ENCODE assay signal across 9 cellular contexts in the genomic region with DNA sequence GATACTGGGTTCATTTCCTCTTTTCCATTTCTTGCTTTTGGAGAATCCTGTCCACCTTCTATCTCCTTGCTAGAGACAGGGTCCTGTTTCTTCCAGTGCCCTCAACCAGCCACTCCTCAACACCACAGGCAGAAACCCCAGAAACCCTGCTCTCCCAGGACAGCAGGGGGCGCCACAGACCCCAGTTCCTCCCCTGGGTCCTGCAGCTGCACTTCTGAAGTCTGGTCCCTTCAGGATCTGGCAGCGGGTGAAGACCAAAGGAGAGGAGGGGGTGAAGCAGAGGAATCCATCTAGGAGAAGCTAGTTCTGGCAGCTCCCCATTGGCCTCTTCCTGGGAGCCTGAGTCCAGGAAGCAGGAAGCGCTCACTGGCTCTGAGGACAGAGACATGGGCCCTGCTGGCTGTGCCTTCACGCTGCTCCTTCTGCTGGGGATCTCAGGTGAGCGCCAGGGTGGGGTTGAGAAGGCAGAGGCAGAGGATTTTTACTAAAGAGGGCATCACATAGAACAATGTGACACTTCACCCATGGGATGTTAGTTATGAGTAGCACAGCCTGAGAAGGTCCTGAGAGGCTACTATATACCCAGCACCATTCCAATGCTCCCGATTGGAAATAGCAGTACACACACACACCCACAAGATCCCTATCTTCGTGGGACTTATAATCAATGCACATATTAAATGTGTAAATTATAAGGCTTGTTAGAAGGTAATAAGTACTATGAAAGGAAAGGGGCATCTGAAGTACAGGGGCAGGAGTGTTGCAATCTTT. TPM values are rescaled to one million over a fixed set of nuclear protein-coding genes. Genes with fewer than 3 reads are reported as not detected.
DNase-seq lines count a peak whose midpoint lies in the region; ATAC-seq and TF ChIP-seq lines count a peak whose summit lies in the region.
"Had no signal": no experiment of that assay in that cellular context is flagged by ENCODE, and none has a peak within 500 bp of the region (broad histone marks: within the 10 kb centered on the region; RNA-seq: fewer than 3 reads in every experiment).

A gene with protein sequence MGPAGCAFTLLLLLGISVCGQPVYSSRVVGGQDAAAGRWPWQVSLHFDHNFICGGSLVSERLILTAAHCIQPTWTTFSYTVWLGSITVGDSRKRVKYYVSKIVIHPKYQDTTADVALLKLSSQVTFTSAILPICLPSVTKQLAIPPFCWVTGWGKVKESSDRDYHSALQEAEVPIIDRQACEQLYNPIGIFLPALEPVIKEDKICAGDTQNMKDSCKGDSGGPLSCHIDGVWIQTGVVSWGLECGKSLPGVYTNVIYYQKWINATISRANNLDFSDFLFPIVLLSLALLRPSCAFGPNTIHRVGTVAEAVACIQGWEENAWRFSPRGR (plus strand): TSS at position 375 of the 771 bp plus-strand sequence. CDS start 12 bp downstream, at position 387.

- DNase-seq in DMS79 treated with DMSO at 0.1 percent for 48 hours (lab: John Stamatoyannopoulos, UW) (peak; percentile 1), DMS79 (lab: John Stamatoyannopoulos, UW) (no peak), PC-9 (peak in 1 of 2 experiments; percentile 56), left ventricle myocardium superior (peak; percentile 81), sigmoid colon (peak; percentile 67), activated gamma-delta T cell treated with Interleukin-2 at 50 U/mL for 16 hours (no peak)
- peak; percentile 65 for DNase-seq in activated naive CD8-positive, alpha-beta T cell treated with anti-CD3 and anti-CD28 coated beads, Interleukin-2, amount 50 U/mL, for 24 hours

- H4K20me1 ChIP-seq in PC-9 (ENCODE audit: insufficient read depth) = peaks cover 7% of the 10 kb centered on the region; the same call in 1 of the 2 replicates

- TF ChIP-seq POLR2A in sigmoid colon (IDR thresholded peaks at IDR 0.05) = no peak

- CTCF ChIA-PET in PC-9 (lab: Charles Lee) = no interaction called here

- H3K4me3 Mint-ChIP-seq in activated naive CD8-positive, alpha-beta T cell treated with anti-CD3 and anti-CD28 coated beads, Interleukin-2, amount 50 U/mL, for 24 hours = no peak within 1 kb of the TSS

- no peaks in the 10 kb centered on the region for H3K9me2 ChIP-seq in PC-9 (ENCODE audit: insufficient read depth)

- no peak within 1 kb of the TSS for H3K27ac Mint-ChIP-seq in activated naive CD8-positive, alpha-beta T cell treated with anti-CD3 and anti-CD28 coated beads, Interleukin-2, amount 50 U/mL, for 24 hours

- no peaks in the 10 kb centered on the region for H3K36me3 Mint-ChIP-seq in activated naive CD8-positive, alpha-beta T cell treated with anti-CD3 and anti-CD28 coated beads, Interleukin-2, amount 50 U/mL, for 24 hours (ENCODE audit: low read depth)

- H3F3A ChIP-seq in PC-9 (ENCODE audit: insufficient read depth, low read depth) = no peaks in the 10 kb centered on the region

- intact Hi-C loops in PC-9 (cut with micrococcal nuclease; ENCODE audit: unreplicated experiment) (loop anchor here (2.0 kb wide), 2 partner anchors 86 to 328 kb away; no protein-coding TSS in a partner anchor), left ventricle myocardium superior (cut with micrococcal nuclease) (loop anchor here (5.0 kb wide), 1 partner anchor 85 kb away; no protein-coding TSS in a partner anchor), sigmoid colon (cut with DNase I) (loop anchor here (2.0 kb wide), 1 partner anchor 86 kb away; no protein-coding TSS in a partner anchor)

- H3K9me3 Mint-ChIP-seq in activated naive CD8-positive, alpha-beta T cell treated with anti-CD3 and anti-CD28 coated beads, Interleukin-2, amount 50 U/mL, for 24 hours = no peaks in the 10 kb centered on the region

- no peaks in the 10 kb centered on the region for H3K27me3 ChIP-seq in PC-9 (ENCODE audit: insufficient read depth, low read depth)
- H3K27me3 ChIP-seq in sigmoid colon = no peaks in the 10 kb centered on the region

- H3K4me1 Mint-ChIP-seq in activated naive CD8-positive, alpha-beta T cell treated with anti-CD3 and anti-CD28 coated beads, Interleukin-2, amount 50 U/mL, for 24 hours = no peaks in the 10 kb centered on the region

- H3K4me1 ChIP-seq in PC-9 (replicated peaks; ENCODE audit: insufficient read depth) = no peaks in the 10 kb centered on the region
- peaks cover 0 to 38% (median 13%) of the 10 kb centered on the region in 4 donors for H3K4me1 ChIP-seq in sigmoid colon

- TF ChIP-seq EP300 in sigmoid colon (IDR thresholded peaks at IDR 0.05) = no peak

- H3K4me3 ChIP-seq in PC-9 = no peak within 1 kb of the TSS
- H3K4me3 ChIP-seq in sigmoid colon = no peak within 1 kb of the TSS

- TF ChIP-seq CTCF in PC-9 (conservative IDR thresholded peaks at IDR 0.05) = peak; percentile 75
- peak in 3 of 4 experiments; percentile 39 to 55 (median 41) for TF ChIP-seq CTCF in sigmoid colon (IDR thresholded peaks at IDR 0.05)

- H3K79me2 ChIP-seq in PC-9 (ENCODE audit: low read depth) = peaks cover 23% of the 10 kb centered on the region

- H3K9me3 ChIP-seq in PC-9 (ENCODE audit: insufficient read depth, low read depth) (no peaks in the 10 kb centered on the region), sigmoid colon (no peaks in the 10 kb centered on the region)

- H3K27me3 Mint-ChIP-seq in activated naive CD8-positive, alpha-beta T cell treated with anti-CD3 and anti-CD28 coated beads, Interleukin-2, amount 50 U/mL, for 24 hours = peaks cover 11% of the 10 kb centered on the region

- no TSS peak for BruUV-seq in PC-9 (replicated peaks; lab: Mats Ljungman, UMichigan)

- no peak within 1 kb of the TSS for H2AFZ ChIP-seq in PC-9

- H3K27ac ChIP-seq in PC-9 (no peak within 1 kb of the TSS), sigmoid colon (no peak within 1 kb of the TSS)

- WGBS in sigmoid colon, 2 donors = 48 to 69% methylated on average over 7 of the region's 7 CpGs

- ATAC-seq in HG02870 (IDR thresholded peaks at IDR 0.05; ENCODE audit: unreplicated experiment) (peak; percentile 66), left ventricle myocardium superior (peak; percentile 83)
- peak; percentile 52 for ATAC-seq in activated naive CD8-positive, alpha-beta T cell treated with anti-CD3 and anti-CD28 coated beads, Interleukin-2, amount 50 U/mL, for 24 hours

- POLR2A ChIA-PET in PC-9 (lab: Charles Lee; ENCODE audit: unreplicated experiment) = no interaction called here

- H3K36me3 ChIP-seq in PC-9 (ENCODE audit: low read depth) (no peaks in the 10 kb centered on the region), sigmoid colon (no peaks in the 10 kb centered on the region)

- no peak within 1 kb of the TSS for H3K4me2 ChIP-seq in PC-9

RNA-seq across cellular contexts. Expression of the gene that starts here (rescaled TPM):
- total RNA-seq in PC-9 (2021) (not detected in 2 replicates), left ventricle myocardium superior (not detected), sigmoid colon (not detected)
- polyA plus RNA-seq in sigmoid colon = not detected
- polyA plus RNA-seq: adipose tissue had no signal

Comparison
In these comparisons a context has a peak if more than half of its experiments do, and no peak if none do; other contexts are left out.
1. DNase-seq: peak in DMS79 treated with DMSO at 0.1 percent for 48 hours (single experiment) and activated naive CD8-positive, alpha-beta T cell treated with anti-CD3 and anti-CD28 coated beads, Interleukin-2, amount 50 U/mL, for 24 hours (single experiment); none in DMS79 (single experiment) and activated gamma-delta T cell treated with Interleukin-2 at 50 U/mL for 16 hours (single experiment).
2. Peak in DNase-seq and ATAC-seq in left ventricle myocardium superior; RNA of the gene not detected or under 1 TPM.
3. Peak in DNase-seq in sigmoid colon; RNA of the gene not detected or under 1 TPM.
4. Peak in every context shown above with its lines, with median percentiles within 50 percentile points of each other: ATAC-seq.